1 cellular context compared by ENCODE assay signal in genomic region chr2:24883946-24884345, GRCh38.
TF ChIP-seq lines count a peak whose summit lies in the region.

No MANE protein-coding gene starts in this region.

TF ChIP-seq in HepG2, 621 proteins besides CTCF, POLR2A, EP300 and RAD21:
- TF ChIP-seq ATF4 (CRISPR knock-in tag; IDR thresholded peaks at IDR 0.05), result peak in 1 of 2 experiments; percentile 59; a peak in 1 of 4 replicates
- no peak for TF ChIP-seq KLF6 (CRISPR knock-in tag; IDR thresholded peaks at IDR 0.05)
